8 cellular contexts compared by ENCODE assay signal in the genomic region with DNA sequence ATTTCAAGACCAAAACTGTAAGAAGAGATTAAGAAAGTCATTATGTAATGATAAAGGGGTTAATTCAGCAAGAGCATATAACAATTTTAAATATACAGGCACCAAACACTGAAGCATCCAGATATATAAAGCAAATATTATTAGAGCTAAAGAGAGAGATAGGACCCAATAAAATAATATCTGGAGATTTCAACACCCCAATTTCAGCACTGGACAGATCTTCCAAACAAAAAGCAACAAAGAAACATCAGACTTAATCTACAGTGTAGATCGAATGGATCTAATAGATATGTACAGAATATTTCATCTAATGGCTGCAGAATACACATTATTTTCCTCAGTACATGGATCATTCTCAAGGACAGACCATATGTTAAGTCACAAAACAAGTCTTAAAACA.
"Had no signal": no experiment of that assay in that cellular context is flagged by ENCODE, and none has a peak within 500 bp of the region (broad histone marks: within the 10 kb centered on the region; RNA-seq: fewer than 3 reads in every experiment).

No MANE protein-coding gene starts in this region.

- H3K4me3 ChIP-seq: HAP-1, K562 had no signal

- H3K36me3 ChIP-seq: HAP-1 had no signal

- FAIRE-seq: HepG2, K562 had no signal

- ATAC-seq: HepG2, K562 had no signal

- DNase-seq: GOT3, H7, HFFc6, Kasumi-1, KG1 had no signal

- H3K9me3 ChIP-seq: HAP-1 had no signal
